Comparison of ENCODE assay signal across 25 cellular contexts in genomic region chr4:105327222-105327621, GRCh38.
"Had no signal": no experiment of that assay in that cellular context is flagged by ENCODE, and none has a peak within 500 bp of the region (broad histone marks: within the 10 kb centered on the region; RNA-seq: fewer than 3 reads in every experiment).

No MANE protein-coding gene starts in this region.

- H3K27ac Mint-ChIP-seq: activated naive CD4-positive, alpha-beta T cell treated with anti-CD3 and anti-CD28 coated beads, Interleukin-2, amount 50 U/mL, for 24 hours; immature natural killer cell; naive thymus-derived CD4-positive, alpha-beta T cell; T-helper 1 cell treated with Interleukin-12 subunit alpha and Interleukin-12 subunit beta and Interleukin-4 antibody, amounts not matched to agents 30 μg/mL and 1 μg/mL, for 36 hours had no signal

- H3K36me3 Mint-ChIP-seq: activated naive CD4-positive, alpha-beta T cell treated with anti-CD3 and anti-CD28 coated beads, Interleukin-2, amount 50 U/mL, for 24 hours had no signal

- ATAC-seq: body of pancreas; foreskin keratinocyte; heart left ventricle; left colon; naive thymus-derived CD4-positive, alpha-beta T cell; right cardiac atrium had no signal

- DNase-seq: activated CD4-positive, alpha-beta T cell treated with anti-CD3 and anti-CD28 coated beads for 1 hour; adrenal gland; aorta; body of pancreas; dermis blood vessel endothelial cell; effector CD4-positive, alpha-beta T cell; foreskin keratinocyte; heart left ventricle; hypothalamus; immature natural killer cell; kidney; left colon; midbrain; naive thymus-derived CD4-positive, alpha-beta T cell; posterior cingulate gyrus; right cardiac atrium; SK-N-SH; stimulated activated naive CD4-positive, alpha-beta T cell; SW 1271; T-helper 9 cell; testis; trophoblast cell; WERI-Rb-1 had no signal

- H3K9me3 Mint-ChIP-seq: activated naive CD4-positive, alpha-beta T cell treated with anti-CD3 and anti-CD28 coated beads, Interleukin-2, amount 50 U/mL, for 24 hours; naive thymus-derived CD4-positive, alpha-beta T cell had no signal

- H3K4me3 Mint-ChIP-seq: activated naive CD4-positive, alpha-beta T cell treated with anti-CD3 and anti-CD28 coated beads, Interleukin-2, amount 50 U/mL, for 24 hours; immature natural killer cell; naive thymus-derived CD4-positive, alpha-beta T cell; T-helper 1 cell treated with Interleukin-12 subunit alpha and Interleukin-12 subunit beta and Interleukin-4 antibody, amounts not matched to agents 30 μg/mL and 1 μg/mL, for 36 hours had no signal

- H3K27me3 Mint-ChIP-seq: activated naive CD4-positive, alpha-beta T cell treated with anti-CD3 and anti-CD28 coated beads, Interleukin-2, amount 50 U/mL, for 24 hours; naive thymus-derived CD4-positive, alpha-beta T cell had no signal
